In the genomic region with DNA sequence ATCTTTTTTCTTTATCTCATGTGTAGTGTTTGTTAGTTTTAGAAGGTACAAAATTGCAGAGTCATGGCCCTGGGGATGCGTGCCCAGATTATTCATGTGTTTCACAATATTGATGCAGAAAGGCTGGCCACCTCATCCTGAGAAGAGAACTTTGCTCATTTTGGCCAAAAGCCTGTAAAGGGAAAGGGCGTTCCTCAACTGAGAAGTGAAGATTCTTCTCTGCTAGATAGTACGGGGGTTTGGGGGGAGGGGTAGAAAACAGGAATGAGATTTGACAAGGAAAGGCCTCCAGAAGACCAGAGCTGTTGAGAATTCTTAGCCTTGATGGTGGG, we compare ENCODE assay signal across 8 cellular contexts. TPM values are rescaled to one million over a fixed set of nuclear protein-coding genes. Genes with fewer than 3 reads are reported as not detected.
DNase-seq lines count a peak whose midpoint lies in the region; ATAC-seq and TF ChIP-seq lines count a peak whose summit lies in the region.

No MANE protein-coding gene starts in this region.

- WGBS in testis, 2 donors, result 57 to 59% methylated on average over 3 of the region's 3 CpGs

- no peaks in the 10 kb centered on the region for H3K36me3 ChIP-seq in testis (ENCODE audit: low read depth, missing control alignments)

- H3K36me3 Mint-ChIP-seq in Calu3 (ENCODE audit: insufficient read depth, unreplicated experiment), result peaks cover 60% of the 10 kb centered on the region

- peak overlapping the region; percentile 81 for H3K4me3 Mint-ChIP-seq in Calu3 (ENCODE audit: low read depth, unreplicated experiment)

- no peaks in the 10 kb centered on the region for H3K27me3 ChIP-seq in testis

- intact Hi-C loops in Calu3 (cut with micrococcal nuclease; ENCODE audit: unreplicated experiment) (no loop called here), testis (cut with DNase I; ENCODE audit: low total_unique reads) (no loop called here)

- CTCF ChIA-PET in Calu3 (lab: Charles Lee), result interaction anchor here (0.7 kb wide), 1 partner anchor 990 kb away, joined by 3 read pairs; no protein-coding TSS in a partner anchor

- H3K9me3 ChIP-seq in iPS-18c (ENCODE audit: control insufficient read depth, insufficient read depth, low read length) (no peaks in the 10 kb centered on the region), testis (no peaks in the 10 kb centered on the region)

- H3K27ac Mint-ChIP-seq in Calu3 (ENCODE audit: unreplicated experiment), result peak overlapping the region; percentile 93

- DNase-seq in Calu3 (peak; percentile 32), astrocyte of the cerebellum (ENCODE audit: low read depth) (peak; percentile 79), testis (peak; percentile 20), DMS114 treated with DMSO at 0.1 percent for 48 hours (lab: John Stamatoyannopoulos, UW; ENCODE audit: unreplicated experiment) (no peak), NCI-H524 treated with DMSO at 0.1 percent for 48 hours (lab: John Stamatoyannopoulos, UW) (no peak)
- no peak for DNase-seq in activated effector memory CD4-positive, alpha-beta T cell treated with anti-CD3 and anti-CD28 coated beads, Interleukin-2, amount 50 U/mL, for 16 hours

- H3K9me3 Mint-ChIP-seq in Calu3 (ENCODE audit: low read depth, unreplicated experiment), result no peaks in the 10 kb centered on the region

- no TSS peak for BruUV-seq in Calu3 (replicated peaks; lab: Mats Ljungman, UMichigan)

- no peaks in the 10 kb centered on the region for H3K4me1 ChIP-seq in testis

- H3K27ac ChIP-seq in testis, result no peak overlapping the region

- peak; percentile 27 for ATAC-seq in HG03108 (IDR thresholded peaks at IDR 0.05; ENCODE audit: unreplicated experiment)

- H3K4me1 Mint-ChIP-seq in Calu3 (ENCODE audit: low read depth, unreplicated experiment), result peaks cover 67% of the 10 kb centered on the region

- no peak for TF ChIP-seq POLR2A in testis (IDR thresholded peaks at IDR 0.05)

- TF ChIP-seq CTCF in Calu3 (IDR thresholded peaks at IDR 0.05; ENCODE audit: unreplicated experiment) (no peak), astrocyte of the cerebellum (IDR thresholded peaks at IDR 0.05; ENCODE audit: low read depth, low read length, missing control alignments) (no peak), testis (IDR thresholded peaks at IDR 0.05) (no peak)

- H3K27me3 Mint-ChIP-seq in Calu3 (ENCODE audit: unreplicated experiment), result no peaks in the 10 kb centered on the region

- H3K4me3 ChIP-seq in astrocyte of the cerebellum (ENCODE audit: low read depth, low read length) (peak overlapping the region; percentile 47), iPS-18c (ENCODE audit: insufficient read depth, low read depth, low read length) (peak overlapping the region; percentile 78), testis (no peak overlapping the region)

- in situ Hi-C loops in astrocyte of the cerebellum (cut with HindIII; ENCODE audit: low sequenced_read_pairs), result no loop called here

RNA-seq across cellular contexts. Expression of a gene that starts 1.7 kb away (rescaled TPM):
- total RNA-seq in Calu3 (2022), result 352 and 354 TPM in 2 replicates
- 10 to 100 TPM in 1 of 2 donors, 1 to 10 TPM in 1; 9.1 to 14.0 TPM for total RNA-seq in testis
- polyA plus RNA-seq in testis (ENCODE audit: insufficient read depth, low read depth, low replicate concordance), result 37.5 TPM

Comparison
In these comparisons a context has a peak if more than half of its experiments do, and no peak if none do; other contexts are left out.
1. DNase-seq: peak in Calu3 (single experiment), astrocyte of the cerebellum (single experiment) and testis (single experiment); none in DMS114 treated with DMSO at 0.1 percent for 48 hours (single experiment), activated effector memory CD4-positive, alpha-beta T cell treated with anti-CD3 and anti-CD28 coated beads, Interleukin-2, amount 50 U/mL, for 16 hours (single experiment) and NCI-H524 treated with DMSO at 0.1 percent for 48 hours (single experiment).
2. H3K4me3 ChIP-seq: peak in astrocyte of the cerebellum (single experiment) and iPS-18c (single experiment); none in testis (0 of 2).
3. RNA of a gene that starts 1.7 kb away (total RNA-seq): 352 to 354 TPM in Calu3; 9.1 to 14.0 TPM in testis; every median in the first group is over 10 times any median in the second.